8 cellular contexts compared by ENCODE assay signal in genomic region chr6:75934643-75935472, GRCh38.
DNase-seq lines count a peak whose midpoint lies in the region; ATAC-seq and TF ChIP-seq lines count a peak whose summit lies in the region.

No MANE protein-coding gene starts in this region.

- H3K27me3 ChIP-seq in liver (ENCODE audit: control insufficient read depth in 4 of 4, insufficient read depth in 4 of 4, low read length in 3 of 4): no peaks in the 10 kb centered on the region

- no peak overlapping the region for H3K27ac Mint-ChIP-seq in stimulated activated naive CD8-positive, alpha-beta T cell treated with anti-CD3 and anti-CD28 coated beads, Interleukin-15, Interleukin-2, amounts not matched to agents 100 ng/mL and 50 ng/mL, for 24 hours

- H3K9me3 Mint-ChIP-seq in stimulated activated naive CD8-positive, alpha-beta T cell treated with anti-CD3 and anti-CD28 coated beads, Interleukin-15, Interleukin-2, amounts not matched to agents 100 ng/mL and 50 ng/mL, for 24 hours: no peaks in the 10 kb centered on the region

- peak overlapping the region; percentile 68 for H3K4me3 Mint-ChIP-seq in stimulated activated naive CD8-positive, alpha-beta T cell treated with anti-CD3 and anti-CD28 coated beads, Interleukin-15, Interleukin-2, amounts not matched to agents 100 ng/mL and 50 ng/mL, for 24 hours

- peak overlapping the region in 1 of 2 donors; percentile 14 for H3K9ac ChIP-seq in liver (ENCODE audit: low read depth in 1 of 2, low read length in 2 of 2)

- peaks cover 8% of the 10 kb centered on the region for H3K4me1 Mint-ChIP-seq in stimulated activated naive CD8-positive, alpha-beta T cell treated with anti-CD3 and anti-CD28 coated beads, Interleukin-15, Interleukin-2, amounts not matched to agents 100 ng/mL and 50 ng/mL, for 24 hours (ENCODE audit: low read depth)

- in situ Hi-C loops in GM13976 (cut with MboI; ENCODE audit: low sequenced_read_pairs, unreplicated experiment): loop anchor here (25.0 kb wide), 1 partner anchor 1527 kb away; the partner anchor contains the start of gene HTR1B

- peak overlapping the region; percentile 44 for H3K4me3 ChIP-seq in AG09309 (ENCODE audit: control insufficient read depth, low read depth, low read length)
- peak overlapping the region in 2 of 3 donors; percentile 26 to 48 for H3K4me3 ChIP-seq in liver (ENCODE audit: low read depth in 1 of 3, low read length in 3 of 3)

- H3K36me3 Mint-ChIP-seq in stimulated activated naive CD8-positive, alpha-beta T cell treated with anti-CD3 and anti-CD28 coated beads, Interleukin-15, Interleukin-2, amounts not matched to agents 100 ng/mL and 50 ng/mL, for 24 hours (ENCODE audit: low read depth): no peaks in the 10 kb centered on the region

- H3K27ac ChIP-seq in liver (ENCODE audit: low read depth in 1 of 2, low read length in 2 of 2): no peak overlapping the region

- H3K4me1 ChIP-seq in liver (ENCODE audit: control insufficient read depth in 4 of 4, insufficient read depth in 4 of 4, low read length in 3 of 4): peaks cover 1 to 17% (median 9%) of the 10 kb centered on the region in 4 donors

- peak; percentile 82 to 89 for TF ChIP-seq RAD21 in liver (IDR thresholded peaks at IDR 0.05)

- peak; percentile 66 for ATAC-seq in HG02840 (IDR thresholded peaks at IDR 0.05; ENCODE audit: low FRiP score, unreplicated experiment)

- peak; percentile 47 for DNase-seq in AG09309 (ENCODE audit: low read depth)
- peak; percentile 81 for DNase-seq in GM13976 (ENCODE audit: low spot score)
- DNase-seq in NCI-H1105 (lab: John Stamatoyannopoulos, UW): peak; percentile 63
- peak; percentile 75 for DNase-seq in SW480 (ENCODE audit: low spot score)
- peak; percentile 51 to 71 for DNase-seq in dermis microvascular lymphatic vessel endothelial cell (ENCODE audit: low read depth in 2 of 2)

- peaks cover 26% of the 10 kb centered on the region for H3K27me3 Mint-ChIP-seq in stimulated activated naive CD8-positive, alpha-beta T cell treated with anti-CD3 and anti-CD28 coated beads, Interleukin-15, Interleukin-2, amounts not matched to agents 100 ng/mL and 50 ng/mL, for 24 hours

- H3K36me3 ChIP-seq in liver (ENCODE audit: control insufficient read depth in 4 of 4, insufficient read depth in 3 of 4, low read depth in 1 of 4, low read length in 3 of 4): no peaks in the 10 kb centered on the region

- no peaks in the 10 kb centered on the region for H3K9me3 ChIP-seq in liver (ENCODE audit: control insufficient read depth in 4 of 4, low read length in 3 of 4)

- TF ChIP-seq CTCF in AG09309 (IDR thresholded peaks at IDR 0.05; ENCODE audit: control insufficient read depth, insufficient read depth, low read depth, low read length, missing control alignments) (peak; percentile 75), GM13976 (IDR thresholded peaks at IDR 0.05; ENCODE audit: borderline replicate concordance, control extremely low read depth, extremely low read depth, insufficient read depth, missing control alignments) (peak; percentile 56), liver (IDR thresholded peaks at IDR 0.05; ENCODE audit: low read depth, low read length, missing input control) (peak; percentile 59)

- WGBS in liver: 8% methylated on average over 32 of the region's 32 CpGs

TF ChIP-seq in liver, 16 proteins besides CTCF, POLR2A, EP300 and RAD21:
- TF ChIP-seq ZBTB33 (IDR thresholded peaks at IDR 0.05): no peak
- TF ChIP-seq TAF1 (conservative IDR thresholded peaks at IDR 0.05): no peak
- no peak for TF ChIP-seq YY1 (IDR thresholded peaks at IDR 0.05)
- no peak for TF ChIP-seq MAX (IDR thresholded peaks at IDR 0.05)
